Comparison of ENCODE assay signal across 31 cellular contexts in genomic region chr7:91824201-91824600, GRCh38.
"Had no signal": no experiment of that assay in that cellular context is flagged by ENCODE, and none has a peak within 500 bp of the region (broad histone marks: within the 10 kb centered on the region; RNA-seq: fewer than 3 reads in every experiment).

No MANE protein-coding gene starts in this region.

- H3K4me1 Mint-ChIP-seq: activated CD4-positive, alpha-beta T cell treated with anti-CD3 and anti-CD28 coated beads for 36 hours; activated CD4-positive, alpha-beta T cell treated with anti-CD3 and anti-CD28 coated beads, Interleukin-2, amount 10 ng/mL, durations not matched to agents 7 days and 5 days; activated naive CD4-positive, alpha-beta T cell treated with anti-CD3 and anti-CD28 coated beads, Interleukin-2, amount 50 U/mL, for 24 hours; activated naive CD8-positive, alpha-beta T cell treated with anti-CD3 and anti-CD28 coated beads, Interleukin-2, amount 10 ng/mL, durations not matched to agents 7 days and 5 days; WTC11 had no signal

- H3K9me2 ChIP-seq: SK-N-SH had no signal

- H3K27me3 Mint-ChIP-seq: activated CD4-positive, alpha-beta T cell treated with anti-CD3 and anti-CD28 coated beads for 36 hours; activated naive CD4-positive, alpha-beta T cell treated with anti-CD3 and anti-CD28 coated beads, Interleukin-2, amount 50 U/mL, for 24 hours; activated naive CD8-positive, alpha-beta T cell treated with anti-CD3 and anti-CD28 coated beads, Interleukin-2, amount 10 ng/mL, durations not matched to agents 7 days and 5 days; activated T-cell treated with anti-CD3 and anti-CD28 coated beads, Interleukin-2, amount 50 U/mL, for 24 hours had no signal

- H3K9ac ChIP-seq: SK-N-SH had no signal

- H3K27me3 ChIP-seq: adrenal gland, body of pancreas, breast epithelium, Peyer's patch had no signal

- H3K4me3 ChIP-seq: adrenal gland, body of pancreas, breast epithelium, coronary artery, Peyer's patch, SJSA1 had no signal

- ATAC-seq: activated CD4-positive, alpha-beta T cell treated with anti-CD3 and anti-CD28 coated beads for 36 hours; activated CD4-positive, CD25-positive, alpha-beta regulatory T cell treated with anti-CD3 and anti-CD28 coated beads, Interleukin-2, amount 50 U/mL, for 24 hours; activated CD8-positive, alpha-beta T cell treated with anti-CD3 and anti-CD28 coated beads, Interleukin-2, amount 10 ng/mL, durations not matched to agents 7 days and 5 days; body of pancreas; PC-3; WTC11 had no signal

- H3K9me3 ChIP-seq: adrenal gland, body of pancreas, Peyer's patch, SJSA1, SK-N-SH had no signal

- H3K36me3 ChIP-seq: adrenal gland, breast epithelium, Peyer's patch, SJSA1 had no signal

- H3K4me3 Mint-ChIP-seq: activated CD4-positive, alpha-beta T cell treated with anti-CD3 and anti-CD28 coated beads for 36 hours; activated CD4-positive, alpha-beta T cell treated with anti-CD3 and anti-CD28 coated beads, Interleukin-2, amount 10 ng/mL, durations not matched to agents 7 days and 5 days; activated CD8-positive, alpha-beta T cell treated with anti-CD3 and anti-CD28 coated beads, Interleukin-2, amount 10 ng/mL, durations not matched to agents 7 days and 5 days; activated naive CD4-positive, alpha-beta T cell treated with anti-CD3 and anti-CD28 coated beads, Interleukin-2, amount 50 U/mL, for 24 hours; activated naive CD8-positive, alpha-beta T cell treated with anti-CD3 and anti-CD28 coated beads, Interleukin-2, amount 10 ng/mL, durations not matched to agents 7 days and 5 days; activated T-cell treated with anti-CD3 and anti-CD28 coated beads, Interleukin-2, amount 50 U/mL, for 24 hours; T-helper 1 cell treated with Interleukin-12 subunit alpha and Interleukin-12 subunit beta and Interleukin-4 antibody, amounts not matched to agents 30 μg/mL and 1 μg/mL, for 36 hours; T-helper 2 cell treated with Interferon-gamma antibody and Interleukin-4, amounts not matched to agents 5 μg/mL and 100 μg/mL, for 36 hours; WTC11 had no signal

- H3K4me2 ChIP-seq: SK-N-SH had no signal

- H3K36me3 Mint-ChIP-seq: WTC11 had no signal

- DNase-seq: activated CD4-positive, alpha-beta T cell treated with anti-CD3 and anti-CD28 coated beads for 36 hours; activated CD4-positive, alpha-beta T cell treated with anti-CD3 and anti-CD28 coated beads, Interleukin-2, amount 10 ng/mL, durations not matched to agents 7 days and 5 days; activated CD4-positive, alpha-beta T cell treated with anti-CD3 and anti-CD28 coated beads, Interleukin-2, amount 50 U/mL, for 48 hours; activated CD8-positive, alpha-beta T cell treated with anti-CD3 and anti-CD28 coated beads, Interleukin-2, amount 10 ng/mL, durations not matched to agents 7 days and 5 days; activated gamma-delta T cell; activated naive CD4-positive, alpha-beta T cell treated with Interleukin-2 at 50 U/mL for 16 hours; activated naive CD8-positive, alpha-beta T cell treated with anti-CD3 and anti-CD28 coated beads, Interleukin-2, amount 10 ng/mL, durations not matched to agents 7 days and 5 days; activated T-cell treated with anti-CD3 and anti-CD28 coated beads, Interleukin-2, amount 50 U/mL, for 24 hours; adrenal gland; body of pancreas; NCI-H1436 treated with DMSO at 0.1 percent for 48 hours; NCI-H1694 treated with DMSO at 0.1 percent for 48 hours; NCI-H2029; NCI-H2107; NCI-H226; NCI-H510A; NCI-H526 treated with DMSO at 0.1 percent for 48 hours; PC-3; Peyer's patch; RPMI8226; SHP77 treated with DMSO at 0.1 percent for 48 hours; SK-N-SH had no signal

- H3K27ac Mint-ChIP-seq: activated CD4-positive, alpha-beta T cell treated with anti-CD3 and anti-CD28 coated beads for 36 hours; activated CD4-positive, alpha-beta T cell treated with anti-CD3 and anti-CD28 coated beads, Interleukin-2, amount 10 ng/mL, durations not matched to agents 7 days and 5 days; activated CD8-positive, alpha-beta T cell treated with anti-CD3 and anti-CD28 coated beads, Interleukin-2, amount 10 ng/mL, durations not matched to agents 7 days and 5 days; activated naive CD4-positive, alpha-beta T cell treated with anti-CD3 and anti-CD28 coated beads, Interleukin-2, amount 50 U/mL, for 24 hours; activated naive CD8-positive, alpha-beta T cell treated with anti-CD3 and anti-CD28 coated beads, Interleukin-2, amount 10 ng/mL, durations not matched to agents 7 days and 5 days; activated T-cell treated with anti-CD3 and anti-CD28 coated beads, Interleukin-2, amount 50 U/mL, for 24 hours; activated T-helper 2 cell treated with anti-CD3 and anti-CD28 coated beads, Interferon-gamma antibody, Interleukin-2, Interleukin-4, amounts not matched to agents 10 μg/mL and 5 μg/mL and 100 μg/mL, durations not matched to agents 14 hours and 24 hours and 36 hours; T-helper 1 cell treated with Interleukin-12 subunit alpha and Interleukin-12 subunit beta and Interleukin-4 antibody, amounts not matched to agents 30 μg/mL and 1 μg/mL, for 36 hours; T-helper 2 cell treated with Interferon-gamma antibody and Interleukin-4, amounts not matched to agents 5 μg/mL and 100 μg/mL, for 36 hours; WTC11 had no signal

- H3K4me1 ChIP-seq: adrenal gland, body of pancreas, breast epithelium, Peyer's patch, SJSA1 had no signal

- H3K27ac ChIP-seq: adrenal gland, body of pancreas, breast epithelium, coronary artery, Peyer's patch, SJSA1 had no signal
